In genomic region chr2:960064-960736, GRCh38 we compare ENCODE assay signal across 22 cellular contexts. TPM values are rescaled to one million over a fixed set of nuclear protein-coding genes. Genes with fewer than 3 reads are reported as not detected.
DNase-seq lines count a peak whose midpoint lies in the region; ATAC-seq lines count a peak whose summit lies in the region.
"Had no signal": no experiment of that assay in that cellular context is flagged by ENCODE, and none has a peak within 500 bp of the region (broad histone marks: within the 10 kb centered on the region; RNA-seq: fewer than 3 reads in every experiment).

No MANE protein-coding gene starts in this region.

- ATAC-seq in esophagus mucosa: no peak
- ATAC-seq: activated CD8-positive, alpha-beta T cell treated with anti-CD3 and anti-CD28 coated beads for 36 hours; body of pancreas; heart right ventricle; naive thymus-derived CD4-positive, alpha-beta T cell; stimulated activated effector memory CD8-positive, alpha-beta T cell treated with anti-CD3 and anti-CD28 coated beads, Interleukin-12 subunit alpha, Interleukin-12 subunit beta, amount 100 ng/mL, for 72 hours had no signal

- DNase-seq in DMS79 (lab: John Stamatoyannopoulos, UW) (peak; percentile 73), NCI-H1092 treated with DMSO at 0.1 percent for 48 hours (lab: John Stamatoyannopoulos, UW) (peak; percentile 64), NCI-H510A (lab: John Stamatoyannopoulos, UW) (peak; percentile 56), left kidney (ENCODE audit: low read depth, low spot score) (peak; percentile 54), epidermal melanocyte (ENCODE audit: insufficient read length, low spot score) (no peak), CD1c-positive myeloid dendritic cell (ENCODE audit: extremely low spot score) (no peak)
- DNase-seq: activated CD8-positive, alpha-beta memory T cell treated with anti-CD3 and anti-CD28 coated beads, Interleukin-2, amount 50 U/mL, for 48 hours; activated CD8-positive, alpha-beta T cell treated with anti-CD3 and anti-CD28 coated beads for 36 hours; activated naive CD4-positive, alpha-beta T cell treated with anti-CD3 and anti-CD28 coated beads, Interleukin-2, amount 50 U/mL, for 16 hours; body of pancreas; GDM1; heart right ventricle; Kasumi-1; naive thymus-derived CD4-positive, alpha-beta T cell; NCI-H1930; NCI-H774; nucleus accumbens; SIG-M5 had no signal

RNA-seq across cellular contexts. Expression of gene SNTG2, which starts 9.6 kb away (rescaled TPM):
- 0.60 TPM for total RNA-seq in esophagus mucosa
- total RNA-seq: mesothelial cell of epicardium, pulmonary artery endothelial cell had no signal

Comparison
In these comparisons a context has a peak if more than half of its experiments do, and no peak if none do; other contexts are left out.
1. DNase-seq: peak in DMS79 (single experiment), NCI-H1092 treated with DMSO at 0.1 percent for 48 hours (single experiment), NCI-H510A (single experiment) and left kidney (single experiment); none in epidermal melanocyte (single experiment) and CD1c-positive myeloid dendritic cell (single experiment).